ENCODE assay signal across 16 cellular contexts in the genomic region with DNA sequence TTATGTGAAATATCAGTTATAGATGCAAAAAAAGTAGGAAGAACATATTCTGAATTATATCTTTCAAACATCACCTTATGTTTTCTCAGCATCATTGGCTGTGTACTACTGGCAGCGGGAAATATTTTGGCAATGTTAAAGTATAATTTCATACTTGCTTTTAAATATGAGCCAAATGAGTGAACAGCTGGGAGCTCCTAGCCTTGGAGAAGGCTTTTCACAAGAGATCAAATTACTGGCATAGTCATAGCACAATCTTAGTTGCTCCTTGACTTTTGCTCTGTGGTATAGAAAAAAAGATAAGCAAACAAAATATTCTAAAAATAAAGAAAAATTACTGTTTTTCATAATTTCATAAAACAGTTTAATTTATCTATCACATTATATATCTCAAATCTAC.
DNase-seq lines count a peak whose midpoint lies in the region; ATAC-seq and TF ChIP-seq lines count a peak whose summit lies in the region.
"Had no signal": no experiment of that assay in that cellular context is flagged by ENCODE, and none has a peak within 500 bp of the region (broad histone marks: within the 10 kb centered on the region; RNA-seq: fewer than 3 reads in every experiment).

No MANE protein-coding gene starts in this region.

- ATAC-seq in psoas muscle (peak in 3 of 4 donors; percentile 32 to 47 (median 40)), HG03354 (IDR thresholded peaks at IDR 0.05; ENCODE audit: poor library complexity, severe bottlenecking, unreplicated experiment) (no peak)
- ATAC-seq: HCT116, Panc1, SK-N-SH treated with all-trans-retinoic acid at 6 μM for 48 hours had no signal

- intact Hi-C loops in psoas muscle (cut with DNase I), result no loop called here
- intact Hi-C loops in colonic mucosa (cut with DNase I), result no loop called here

- no peak for TF ChIP-seq CTCF in brain microvascular endothelial cell (IDR thresholded peaks at IDR 0.05; ENCODE audit: low read depth, low read length, missing control alignments)
- TF ChIP-seq CTCF in psoas muscle (IDR thresholded peaks at IDR 0.05), result no peak
- no peak for TF ChIP-seq CTCF in colonic mucosa (IDR thresholded peaks at IDR 0.05)

- in situ Hi-C loops in brain microvascular endothelial cell (cut with HindIII; ENCODE audit: low pct_ligation_motif_present, low sequenced_read_pairs), result no loop called here

- DNase-seq in NCI-H1694 treated with DMSO at 0.1 percent for 48 hours (lab: John Stamatoyannopoulos, UW) (peak; percentile 2), NCI-H1694 (lab: John Stamatoyannopoulos, UW) (no peak), NCI-H2171 treated with DMSO at 0.1 percent for 48 hours (lab: John Stamatoyannopoulos, UW) (peak; percentile 77), brain microvascular endothelial cell (peak; percentile 40), psoas muscle (no peak), colonic mucosa (no peak)
- DNase-seq: MV-4-11, NCI-H187 treated with DMSO at 0.1 percent for 48 hours, NCI-H2107, NCI-H345, NCI-H526 treated with DMSO at 0.1 percent for 48 hours, SIG-M5 had no signal

- H3K9ac ChIP-seq in colonic mucosa (ENCODE audit: low read depth in 2 of 2, low read length in 2 of 2), result no peak overlapping the region

- H3K27me3 ChIP-seq in brain microvascular endothelial cell (replicated peaks) (no peaks in the 10 kb centered on the region), psoas muscle (ENCODE audit: insufficient read depth in 3 of 3, low read length in 2 of 3) (no peaks in the 10 kb centered on the region), colonic mucosa (no peaks in the 10 kb centered on the region)

- no peak overlapping the region for H3K27ac ChIP-seq in brain microvascular endothelial cell
- no peak overlapping the region for H3K27ac ChIP-seq in psoas muscle
- no peak overlapping the region for H3K27ac ChIP-seq in colonic mucosa

- H3K4me1 ChIP-seq in psoas muscle (no peaks in the 10 kb centered on the region), colonic mucosa (no peaks in the 10 kb centered on the region)

- H3K4me3 ChIP-seq in brain microvascular endothelial cell (ENCODE audit: low read depth, low read length), result no peak overlapping the region
- no peak overlapping the region for H3K4me3 ChIP-seq in psoas muscle
- no peak overlapping the region for H3K4me3 ChIP-seq in colonic mucosa

- peaks cover 6% of the 10 kb centered on the region for H3K9me3 ChIP-seq in psoas muscle
- no peaks in the 10 kb centered on the region for H3K9me3 ChIP-seq in colonic mucosa

- H3K36me3 ChIP-seq in brain microvascular endothelial cell (replicated peaks) (no peaks in the 10 kb centered on the region), psoas muscle (ENCODE audit: insufficient read depth in 1 of 2, low read depth in 1 of 2) (no peaks in the 10 kb centered on the region), colonic mucosa (no peaks in the 10 kb centered on the region)

- WGBS in psoas muscle, 3 donors, result 22 to 26% (median 25%) methylated on average over 1 of the region's 1 CpG

Comparison
In these comparisons a context has a peak if more than half of its experiments do, and no peak if none do; other contexts are left out.
1. DNase-seq: peak in NCI-H1694 treated with DMSO at 0.1 percent for 48 hours (single experiment), NCI-H2171 treated with DMSO at 0.1 percent for 48 hours (single experiment) and brain microvascular endothelial cell (single experiment); none in NCI-H1694 (single experiment), psoas muscle (0 of 2) and colonic mucosa (single experiment).